In the genomic region with DNA sequence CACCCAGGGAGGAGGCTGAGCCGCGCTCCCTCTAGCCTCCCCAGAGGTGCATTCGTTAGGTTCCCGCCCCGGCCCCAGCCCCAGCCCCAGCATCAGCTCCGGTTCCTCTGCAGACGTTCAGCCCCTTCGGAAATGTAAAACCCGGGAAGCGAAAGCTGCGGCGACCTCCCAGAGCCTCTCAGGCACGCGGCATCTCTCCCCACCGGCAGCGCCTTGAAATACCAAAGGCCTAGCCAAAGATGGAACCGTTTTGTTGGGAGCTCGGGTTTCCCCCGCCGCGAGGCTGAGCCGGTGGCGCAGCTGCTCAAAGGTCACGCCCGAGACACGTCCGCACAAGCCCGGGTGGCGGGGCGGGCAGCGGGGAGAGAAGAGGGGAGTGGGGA, we compare ENCODE assay signal across 1 cellular context.
TF ChIP-seq lines count a peak whose summit lies in the region.

No MANE protein-coding gene starts in this region.

TF ChIP-seq in HepG2, 621 proteins besides CTCF, POLR2A, EP300 and RAD21 (continued from another document and continues in another):
- TF ChIP-seq, protein P1, sequence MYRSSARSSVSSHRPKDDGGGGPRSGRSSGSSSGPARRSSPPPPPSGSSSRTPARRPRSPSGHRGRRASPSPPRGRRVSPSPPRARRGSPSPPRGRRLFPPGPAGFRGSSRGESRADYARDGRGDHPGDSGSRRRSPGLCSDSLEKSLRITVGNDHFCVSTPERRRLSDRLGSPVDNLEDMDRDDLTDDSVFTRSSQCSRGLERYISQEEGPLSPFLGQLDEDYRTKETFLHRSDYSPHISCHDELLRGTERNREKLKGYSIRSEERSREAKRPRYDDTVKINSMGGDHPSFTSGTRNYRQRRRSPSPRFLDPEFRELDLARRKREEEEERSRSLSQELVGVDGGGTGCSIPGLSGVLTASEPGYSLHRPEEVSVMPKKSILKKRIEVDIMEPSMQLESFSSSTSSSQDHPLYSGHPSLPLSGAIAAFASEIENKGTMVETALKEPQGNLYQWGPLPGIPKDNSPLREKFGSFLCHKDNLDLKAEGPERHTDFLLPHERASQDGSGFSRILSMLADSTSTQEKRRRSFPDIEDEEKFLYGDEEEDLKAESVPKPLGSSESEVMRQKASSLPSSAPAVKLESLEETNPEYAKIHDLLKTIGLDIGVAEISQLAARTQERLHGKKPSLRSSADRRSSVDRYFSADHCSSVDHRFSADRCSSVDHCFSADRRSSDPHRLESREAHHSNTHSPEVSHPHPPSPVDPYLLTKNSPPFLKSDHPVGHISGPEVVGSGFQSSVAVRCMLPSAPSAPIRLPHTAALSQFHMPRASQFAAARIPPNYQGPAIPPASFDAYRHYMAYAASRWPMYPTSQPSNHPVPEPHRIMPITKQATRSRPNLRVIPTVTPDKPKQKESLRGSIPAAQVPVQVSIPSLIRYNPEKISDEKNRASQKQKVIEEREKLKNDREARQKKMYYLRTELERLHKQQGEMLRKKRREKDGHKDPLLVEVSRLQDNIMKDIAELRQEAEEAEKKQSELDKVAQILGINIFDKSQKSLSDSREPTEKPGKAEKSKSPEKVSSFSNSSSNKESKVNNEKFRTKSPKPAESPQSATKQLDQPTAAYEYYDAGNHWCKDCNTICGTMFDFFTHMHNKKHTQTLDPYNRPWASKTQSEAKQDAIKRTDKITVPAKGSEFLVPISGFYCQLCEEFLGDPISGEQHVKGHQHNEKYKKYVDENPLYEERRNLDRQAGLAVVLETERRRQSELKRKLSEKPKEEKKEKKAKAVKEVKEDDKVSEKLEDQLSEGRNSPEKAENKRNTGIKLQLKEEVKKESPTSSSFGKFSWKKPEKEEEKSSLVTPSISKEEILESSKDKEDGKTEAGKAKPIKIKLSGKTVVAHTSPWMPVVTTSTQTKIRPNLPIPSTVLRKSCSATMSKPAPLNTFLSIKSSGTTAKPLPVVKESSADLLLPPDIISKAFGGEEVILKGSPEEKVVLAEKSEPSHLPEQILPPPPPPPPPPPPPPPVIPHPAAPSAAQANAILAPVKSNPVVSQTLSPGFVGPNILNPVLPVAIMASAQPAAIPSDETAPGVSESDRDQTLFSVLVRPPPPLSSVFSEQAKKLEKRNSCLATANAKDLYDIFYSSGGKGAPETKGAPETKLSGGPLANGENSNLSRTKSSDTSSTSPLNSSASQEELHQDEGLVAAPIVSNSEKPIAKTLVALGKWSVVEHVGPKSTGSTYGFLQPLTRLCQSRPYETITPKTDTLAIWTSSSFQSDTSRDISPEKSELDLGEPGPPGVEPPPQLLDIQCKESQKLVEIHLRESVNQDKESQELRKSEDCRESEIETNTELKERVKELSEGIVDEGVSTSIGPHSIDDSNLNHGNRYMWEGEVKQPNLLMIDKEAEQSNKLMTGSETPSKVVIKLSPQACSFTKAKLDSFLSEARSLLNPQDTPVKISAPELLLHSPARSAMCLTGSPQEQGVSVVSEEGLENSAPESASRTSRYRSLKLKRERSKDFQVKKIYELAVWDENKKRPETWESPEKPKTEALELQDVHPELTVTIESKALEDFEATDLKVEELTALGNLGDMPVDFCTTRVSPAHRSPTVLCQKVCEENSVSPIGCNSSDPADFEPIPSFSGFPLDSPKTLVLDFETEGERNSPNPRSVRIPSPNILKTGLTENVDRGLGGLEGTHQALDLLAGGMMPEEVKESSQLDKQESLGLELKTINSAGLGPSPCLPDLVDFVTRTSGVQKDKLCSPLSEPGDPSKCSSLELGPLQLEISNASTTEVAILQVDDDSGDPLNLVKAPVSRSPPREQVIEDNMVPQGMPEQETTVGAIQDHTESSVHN (CRISPR knock-in tag; IDR thresholded peaks at IDR 0.05): no peak
- TF ChIP-seq MLLT10 (CRISPR knock-in tag; IDR thresholded peaks at IDR 0.05) (no peak), SMARCE1 (IDR thresholded peaks at IDR 0.05; ENCODE audit: borderline replicate concordance) (no peak), CENPX (CRISPR knock-in tag; IDR thresholded peaks at IDR 0.05) (no peak), ZNF781 (CRISPR knock-in tag; IDR thresholded peaks at IDR 0.05; ENCODE audit: borderline replicate concordance, not compliant biosample characterization) (no peak), SRY (CRISPR knock-in tag; IDR thresholded peaks at IDR 0.05) (no peak), KLF16 (CRISPR knock-in tag; IDR thresholded peaks at IDR 0.05) (no peak), BRD4 (CRISPR knock-in tag; IDR thresholded peaks at IDR 0.05) (peak; percentile 67; the same call in 1 of the 2 replicates), SUZ12 (IDR thresholded peaks at IDR 0.05; ENCODE audit: low read depth, low read length) (no peak), ZNF256 (CRISPR knock-in tag; conservative IDR thresholded peaks at IDR 0.05) (no peak), HNRNPK (IDR thresholded peaks at IDR 0.05; ENCODE audit: low read depth, low read length, poor library complexity, severe bottlenecking) (peak; percentile 44), CREM (IDR thresholded peaks at IDR 0.05) (no peak), CREM (CRISPR knock-in tag; IDR thresholded peaks at IDR 0.05) (no peak), SMC3 (IDR thresholded peaks at IDR 0.05; ENCODE audit: low read length) (no peak), TBX2 (CRISPR knock-in tag; IDR thresholded peaks at IDR 0.05; ENCODE audit: borderline replicate concordance) (peak; percentile 45; the same call in 1 of the 2 replicates), GABPB1 (CRISPR knock-in tag; IDR thresholded peaks at IDR 0.05) (peak; percentile 50), ZNF678 (CRISPR knock-in tag; IDR thresholded peaks at IDR 0.05) (no peak), MBD4 (IDR thresholded peaks at IDR 0.05; ENCODE audit: borderline replicate concordance, low read length) (no peak), CCDC6 (CRISPR knock-in tag; IDR thresholded peaks at IDR 0.05) (no peak), AKAP8 (CRISPR knock-in tag; IDR thresholded peaks at IDR 0.05) (no peak), ATF7 (IDR thresholded peaks at IDR 0.05) (no peak), ATF7 (CRISPR knock-in tag; IDR thresholded peaks at IDR 0.05) (no peak), MYC (CRISPR knock-in tag; IDR thresholded peaks at IDR 0.05; ENCODE audit: borderline replicate concordance) (peak; percentile 78; the same call in 1 of the 2 replicates), MTA1 (CRISPR knock-in tag; IDR thresholded peaks at IDR 0.05; ENCODE audit: borderline replicate concordance) (peak; percentile 58; the same call in 1 of the 2 replicates), ISX (CRISPR knock-in tag; conservative IDR thresholded peaks at IDR 0.05) (no peak), ZNF350 (CRISPR knock-in tag; IDR thresholded peaks at IDR 0.05; ENCODE audit: borderline replicate concordance, low read depth) (0 out of 2 replicates have a peak, but pooled peaks have one; percentile 22)
- TF ChIP-seq, protein P2, sequence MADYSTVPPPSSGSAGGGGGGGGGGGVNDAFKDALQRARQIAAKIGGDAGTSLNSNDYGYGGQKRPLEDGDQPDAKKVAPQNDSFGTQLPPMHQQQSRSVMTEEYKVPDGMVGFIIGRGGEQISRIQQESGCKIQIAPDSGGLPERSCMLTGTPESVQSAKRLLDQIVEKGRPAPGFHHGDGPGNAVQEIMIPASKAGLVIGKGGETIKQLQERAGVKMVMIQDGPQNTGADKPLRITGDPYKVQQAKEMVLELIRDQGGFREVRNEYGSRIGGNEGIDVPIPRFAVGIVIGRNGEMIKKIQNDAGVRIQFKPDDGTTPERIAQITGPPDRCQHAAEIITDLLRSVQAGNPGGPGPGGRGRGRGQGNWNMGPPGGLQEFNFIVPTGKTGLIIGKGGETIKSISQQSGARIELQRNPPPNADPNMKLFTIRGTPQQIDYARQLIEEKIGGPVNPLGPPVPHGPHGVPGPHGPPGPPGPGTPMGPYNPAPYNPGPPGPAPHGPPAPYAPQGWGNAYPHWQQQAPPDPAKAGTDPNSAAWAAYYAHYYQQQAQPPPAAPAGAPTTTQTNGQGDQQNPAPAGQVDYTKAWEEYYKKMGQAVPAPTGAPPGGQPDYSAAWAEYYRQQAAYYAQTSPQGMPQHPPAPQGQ (CRISPR knock-in tag; IDR thresholded peaks at IDR 0.05; ENCODE audit: borderline replicate concordance): no peak
- TF ChIP-seq, protein P3, sequence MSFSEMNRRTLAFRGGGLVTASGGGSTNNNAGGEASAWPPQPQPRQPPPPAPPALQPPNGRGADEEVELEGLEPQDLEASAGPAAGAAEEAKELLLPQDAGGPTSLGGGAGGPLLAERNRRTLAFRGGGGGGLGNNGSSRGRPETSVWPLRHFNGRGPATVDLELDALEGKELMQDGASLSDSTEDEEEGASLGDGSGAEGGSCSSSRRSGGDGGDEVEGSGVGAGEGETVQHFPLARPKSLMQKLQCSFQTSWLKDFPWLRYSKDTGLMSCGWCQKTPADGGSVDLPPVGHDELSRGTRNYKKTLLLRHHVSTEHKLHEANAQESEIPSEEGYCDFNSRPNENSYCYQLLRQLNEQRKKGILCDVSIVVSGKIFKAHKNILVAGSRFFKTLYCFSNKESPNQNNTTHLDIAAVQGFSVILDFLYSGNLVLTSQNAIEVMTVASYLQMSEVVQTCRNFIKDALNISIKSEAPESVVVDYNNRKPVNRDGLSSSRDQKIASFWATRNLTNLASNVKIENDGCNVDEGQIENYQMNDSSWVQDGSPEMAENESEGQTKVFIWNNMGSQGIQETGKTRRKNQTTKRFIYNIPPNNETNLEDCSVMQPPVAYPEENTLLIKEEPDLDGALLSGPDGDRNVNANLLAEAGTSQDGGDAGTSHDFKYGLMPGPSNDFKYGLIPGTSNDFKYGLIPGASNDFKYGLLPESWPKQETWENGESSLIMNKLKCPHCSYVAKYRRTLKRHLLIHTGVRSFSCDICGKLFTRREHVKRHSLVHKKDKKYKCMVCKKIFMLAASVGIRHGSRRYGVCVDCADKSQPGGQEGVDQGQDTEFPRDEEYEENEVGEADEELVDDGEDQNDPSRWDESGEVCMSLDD (CRISPR knock-in tag; IDR thresholded peaks at IDR 0.05; ENCODE audit: borderline replicate concordance): no peak
- TF ChIP-seq, protein P4, sequence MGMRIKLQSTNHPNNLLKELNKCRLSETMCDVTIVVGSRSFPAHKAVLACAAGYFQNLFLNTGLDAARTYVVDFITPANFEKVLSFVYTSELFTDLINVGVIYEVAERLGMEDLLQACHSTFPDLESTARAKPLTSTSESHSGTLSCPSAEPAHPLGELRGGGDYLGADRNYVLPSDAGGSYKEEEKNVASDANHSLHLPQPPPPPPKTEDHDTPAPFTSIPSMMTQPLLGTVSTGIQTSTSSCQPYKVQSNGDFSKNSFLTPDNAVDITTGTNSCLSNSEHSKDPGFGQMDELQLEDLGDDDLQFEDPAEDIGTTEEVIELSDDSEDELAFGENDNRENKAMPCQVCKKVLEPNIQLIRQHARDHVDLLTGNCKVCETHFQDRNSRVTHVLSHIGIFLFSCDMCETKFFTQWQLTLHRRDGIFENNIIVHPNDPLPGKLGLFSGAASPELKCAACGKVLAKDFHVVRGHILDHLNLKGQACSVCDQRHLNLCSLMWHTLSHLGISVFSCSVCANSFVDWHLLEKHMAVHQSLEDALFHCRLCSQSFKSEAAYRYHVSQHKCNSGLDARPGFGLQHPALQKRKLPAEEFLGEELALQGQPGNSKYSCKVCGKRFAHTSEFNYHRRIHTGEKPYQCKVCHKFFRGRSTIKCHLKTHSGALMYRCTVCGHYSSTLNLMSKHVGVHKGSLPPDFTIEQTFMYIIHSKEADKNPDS (CRISPR knock-in tag; IDR thresholded peaks at IDR 0.05): no peak
- TF ChIP-seq, protein P5, sequence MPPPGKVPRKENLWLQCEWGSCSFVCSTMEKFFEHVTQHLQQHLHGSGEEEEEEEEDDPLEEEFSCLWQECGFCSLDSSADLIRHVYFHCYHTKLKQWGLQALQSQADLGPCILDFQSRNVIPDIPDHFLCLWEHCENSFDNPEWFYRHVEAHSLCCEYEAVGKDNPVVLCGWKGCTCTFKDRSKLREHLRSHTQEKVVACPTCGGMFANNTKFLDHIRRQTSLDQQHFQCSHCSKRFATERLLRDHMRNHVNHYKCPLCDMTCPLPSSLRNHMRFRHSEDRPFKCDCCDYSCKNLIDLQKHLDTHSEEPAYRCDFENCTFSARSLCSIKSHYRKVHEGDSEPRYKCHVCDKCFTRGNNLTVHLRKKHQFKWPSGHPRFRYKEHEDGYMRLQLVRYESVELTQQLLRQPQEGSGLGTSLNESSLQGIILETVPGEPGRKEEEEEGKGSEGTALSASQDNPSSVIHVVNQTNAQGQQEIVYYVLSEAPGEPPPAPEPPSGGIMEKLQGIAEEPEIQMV (CRISPR knock-in tag; IDR thresholded peaks at IDR 0.05; ENCODE audit: low read depth): peak; percentile 50; the same call in 1 of the 2 replicates
- TF ChIP-seq, protein P6, sequence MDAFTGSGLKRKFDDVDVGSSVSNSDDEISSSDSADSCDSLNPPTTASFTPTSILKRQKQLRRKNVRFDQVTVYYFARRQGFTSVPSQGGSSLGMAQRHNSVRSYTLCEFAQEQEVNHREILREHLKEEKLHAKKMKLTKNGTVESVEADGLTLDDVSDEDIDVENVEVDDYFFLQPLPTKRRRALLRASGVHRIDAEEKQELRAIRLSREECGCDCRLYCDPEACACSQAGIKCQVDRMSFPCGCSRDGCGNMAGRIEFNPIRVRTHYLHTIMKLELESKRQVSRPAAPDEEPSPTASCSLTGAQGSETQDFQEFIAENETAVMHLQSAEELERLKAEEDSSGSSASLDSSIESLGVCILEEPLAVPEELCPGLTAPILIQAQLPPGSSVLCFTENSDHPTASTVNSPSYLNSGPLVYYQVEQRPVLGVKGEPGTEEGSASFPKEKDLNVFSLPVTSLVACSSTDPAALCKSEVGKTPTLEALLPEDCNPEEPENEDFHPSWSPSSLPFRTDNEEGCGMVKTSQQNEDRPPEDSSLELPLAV (CRISPR knock-in tag; conservative IDR thresholded peaks at IDR 0.05; ENCODE audit: low read depth): no peak
- TF ChIP-seq, protein P7, sequence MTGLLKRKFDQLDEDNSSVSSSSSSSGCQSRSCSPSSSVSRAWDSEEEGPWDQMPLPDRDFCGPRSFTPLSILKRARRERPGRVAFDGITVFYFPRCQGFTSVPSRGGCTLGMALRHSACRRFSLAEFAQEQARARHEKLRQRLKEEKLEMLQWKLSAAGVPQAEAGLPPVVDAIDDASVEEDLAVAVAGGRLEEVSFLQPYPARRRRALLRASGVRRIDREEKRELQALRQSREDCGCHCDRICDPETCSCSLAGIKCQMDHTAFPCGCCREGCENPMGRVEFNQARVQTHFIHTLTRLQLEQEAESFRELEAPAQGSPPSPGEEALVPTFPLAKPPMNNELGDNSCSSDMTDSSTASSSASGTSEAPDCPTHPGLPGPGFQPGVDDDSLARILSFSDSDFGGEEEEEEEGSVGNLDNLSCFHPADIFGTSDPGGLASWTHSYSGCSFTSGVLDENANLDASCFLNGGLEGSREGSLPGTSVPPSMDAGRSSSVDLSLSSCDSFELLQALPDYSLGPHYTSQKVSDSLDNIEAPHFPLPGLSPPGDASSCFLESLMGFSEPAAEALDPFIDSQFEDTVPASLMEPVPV (CRISPR knock-in tag; IDR thresholded peaks at IDR 0.05): no peak
- TF ChIP-seq, protein P8, sequence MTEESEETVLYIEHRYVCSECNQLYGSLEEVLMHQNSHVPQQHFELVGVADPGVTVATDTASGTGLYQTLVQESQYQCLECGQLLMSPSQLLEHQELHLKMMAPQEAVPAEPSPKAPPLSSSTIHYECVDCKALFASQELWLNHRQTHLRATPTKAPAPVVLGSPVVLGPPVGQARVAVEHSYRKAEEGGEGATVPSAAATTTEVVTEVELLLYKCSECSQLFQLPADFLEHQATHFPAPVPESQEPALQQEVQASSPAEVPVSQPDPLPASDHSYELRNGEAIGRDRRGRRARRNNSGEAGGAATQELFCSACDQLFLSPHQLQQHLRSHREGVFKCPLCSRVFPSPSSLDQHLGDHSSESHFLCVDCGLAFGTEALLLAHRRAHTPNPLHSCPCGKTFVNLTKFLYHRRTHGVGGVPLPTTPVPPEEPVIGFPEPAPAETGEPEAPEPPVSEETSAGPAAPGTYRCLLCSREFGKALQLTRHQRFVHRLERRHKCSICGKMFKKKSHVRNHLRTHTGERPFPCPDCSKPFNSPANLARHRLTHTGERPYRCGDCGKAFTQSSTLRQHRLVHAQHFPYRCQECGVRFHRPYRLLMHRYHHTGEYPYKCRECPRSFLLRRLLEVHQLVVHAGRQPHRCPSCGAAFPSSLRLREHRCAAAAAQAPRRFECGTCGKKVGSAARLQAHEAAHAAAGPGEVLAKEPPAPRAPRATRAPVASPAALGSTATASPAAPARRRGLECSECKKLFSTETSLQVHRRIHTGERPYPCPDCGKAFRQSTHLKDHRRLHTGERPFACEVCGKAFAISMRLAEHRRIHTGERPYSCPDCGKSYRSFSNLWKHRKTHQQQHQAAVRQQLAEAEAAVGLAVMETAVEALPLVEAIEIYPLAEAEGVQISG (CRISPR knock-in tag; IDR thresholded peaks at IDR 0.05): peak; percentile 46
